Comparison of ENCODE assay signal across 9 cellular contexts in the genomic region with DNA sequence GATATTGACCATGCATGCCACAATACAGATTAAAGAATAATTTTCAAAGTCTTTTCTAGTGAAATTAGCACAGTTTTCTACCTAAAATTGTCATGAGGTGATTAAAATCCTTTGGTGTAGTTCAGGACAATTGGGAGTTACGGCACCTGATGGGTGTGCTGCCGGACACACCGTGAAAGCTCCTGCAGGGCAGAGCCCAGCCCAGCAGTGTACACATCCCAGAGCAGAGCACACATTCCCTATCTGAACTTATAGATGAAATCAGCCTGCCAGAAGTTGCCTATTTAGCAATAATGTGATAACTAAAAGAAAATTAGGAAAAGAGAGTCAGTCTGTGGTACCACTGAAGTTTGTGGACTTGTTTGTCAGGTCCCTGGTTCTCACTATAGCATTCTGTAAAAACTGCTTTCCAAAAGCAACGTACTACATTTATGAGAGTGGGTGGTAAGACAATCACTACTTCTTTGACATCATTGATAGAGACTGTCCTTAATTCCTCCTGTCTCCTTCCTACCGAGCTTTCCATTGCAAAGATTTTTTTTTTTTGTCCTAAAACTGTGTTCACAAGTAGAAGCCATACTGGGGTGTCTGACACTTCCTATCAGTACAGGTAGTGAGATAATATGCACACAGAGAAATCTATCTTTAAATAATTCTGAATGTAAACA. TPM values are rescaled to one million over a fixed set of nuclear protein-coding genes. Genes with fewer than 3 reads are reported as not detected.
A peak's percentile ranks its signal among the peaks of the same experiment; 100 is the strongest.
DNase-seq lines count a peak whose midpoint lies in the region; ATAC-seq and TF ChIP-seq lines count a peak whose summit lies in the region.
"Had no signal": no experiment of that assay in that cellular context is flagged by ENCODE, and none has a peak within 500 bp of the region (broad histone marks: within the 10 kb centered on the region; RNA-seq: fewer than 3 reads in every experiment).

No MANE protein-coding gene starts in this region.

- WGBS in mammary epithelial cell (ENCODE audit: low coverage, missing lambda C conversion rate), result 74% methylated on average over 5 of the region's 5 CpGs
- WGBS in right cardiac atrium, result 62% methylated on average over 5 of the region's 5 CpGs
- WGBS in tibial nerve, 2 donors, result 72 to 73% methylated on average over 5 of the region's 5 CpGs

- H3K9ac ChIP-seq in mammary epithelial cell (ENCODE audit: insufficient read depth, low read length), result no peak overlapping the region

- TF ChIP-seq POLR2A in tibial nerve (IDR thresholded peaks at IDR 0.05), result no peak

- H3K4me3 ChIP-seq in mammary epithelial cell (replicated peaks in 1 of 3; ENCODE audit: insufficient read depth in 1 of 3, low read depth in 2 of 3, low read length in 3 of 3), result no peak overlapping the region
- peak overlapping the region; percentile 14 for H3K4me3 ChIP-seq in right cardiac atrium (ENCODE audit: low read length)
- peak overlapping the region in 2 of 4 donors; percentile 26 to 44 for H3K4me3 ChIP-seq in tibial nerve
- H3K4me3 ChIP-seq: lung had no signal

- H3K27me3 Mint-ChIP-seq in MCF 10A (ENCODE audit: insufficient read depth, unreplicated experiment), result no peaks in the 10 kb centered on the region

- in situ Hi-C loops in mammary epithelial cell (cut with MboI; ENCODE audit: low sequenced_read_pairs in 2 of 2), result no loop called here

- H3K9me3 Mint-ChIP-seq in MCF 10A (ENCODE audit: unreplicated experiment), result no peaks in the 10 kb centered on the region

- H3K4me1 Mint-ChIP-seq in MCF 10A (ENCODE audit: insufficient read depth, unreplicated experiment), result peaks cover 41% of the 10 kb centered on the region

- no peaks in the 10 kb centered on the region for H3K79me2 ChIP-seq in mammary epithelial cell (ENCODE audit: insufficient read depth, low read length)

- no peaks in the 10 kb centered on the region for H3K36me3 Mint-ChIP-seq in MCF 10A (ENCODE audit: insufficient read depth, unreplicated experiment)

- dilution Hi-C loops in mammary epithelial cell (cut with HindIII; ENCODE audit: low sequenced_read_pairs), result no loop called here

- BruUV-seq in MCF 10A (replicated peaks; lab: Mats Ljungman, UMichigan) (no TSS peak), mammary epithelial cell (replicated peaks; lab: Mats Ljungman, UMichigan) (no TSS peak)

- peak in 1 of 2 donors; percentile 47 for ATAC-seq in right cardiac atrium

- H4K20me1 ChIP-seq in mammary epithelial cell (ENCODE audit: insufficient read depth, low read length), result no peaks in the 10 kb centered on the region

- intact Hi-C loops in MCF 10A (cut with micrococcal nuclease) (no loop called here), mammary epithelial cell (cut with micrococcal nuclease) (no loop called here), right cardiac atrium (cut with DNase I) (no loop called here)

- H3K27ac ChIP-seq in mammary epithelial cell (ENCODE audit: insufficient read depth, low read depth, low read length) (no peak overlapping the region), right cardiac atrium (ENCODE audit: low read length) (no peak overlapping the region), tibial nerve (peak overlapping the region in 3 of 4 donors; percentile 40 to 80 (median 47))

- H2AFZ ChIP-seq in mammary epithelial cell (ENCODE audit: low read depth, low read length), result no peak overlapping the region

- no peaks in the 10 kb centered on the region for H3K4me1 ChIP-seq in mammary epithelial cell (ENCODE audit: insufficient read depth, low read length)
- H3K4me1 ChIP-seq in right cardiac atrium (ENCODE audit: control insufficient read depth, insufficient read depth, low read length), result peaks cover 5% of the 10 kb centered on the region
- peaks cover 0 to 7% (median 0%) of the 10 kb centered on the region in 4 donors for H3K4me1 ChIP-seq in tibial nerve

- TF ChIP-seq CTCF in MCF 10A (IDR thresholded peaks at IDR 0.05; ENCODE audit: unreplicated experiment) (no peak), mammary epithelial cell (conservative IDR thresholded peaks at IDR 0.05 in 1 of 2, IDR thresholded peaks at IDR 0.05 in 1 of 2; ENCODE audit: extremely low read depth in 1 of 2, insufficient read depth in 1 of 2, low read depth in 1 of 2, low read length in 2 of 2) (no peak), tibial nerve (IDR thresholded peaks at IDR 0.05) (no peak)

- CTCF ChIA-PET in MCF 10A (lab: Yijun Ruan, JAX), result interaction anchor here (0.6 to 1.4 kb wide), 4 partner anchors 27 to 113 kb away, joined by 3 to 6 read pairs (median 4); no protein-coding TSS in a partner anchor
- CTCF ChIA-PET in mammary epithelial cell (lab: Charles Lee; ENCODE audit: low non-redundant PET), result no interaction called here

- H3K36me3 ChIP-seq in mammary epithelial cell (ENCODE audit: insufficient read depth, low read length) (no peaks in the 10 kb centered on the region), tibial nerve (no peaks in the 10 kb centered on the region)

- peak overlapping the region; percentile 11 for H3K4me3 Mint-ChIP-seq in MCF 10A (ENCODE audit: unreplicated experiment)

- H3K27me3 ChIP-seq in mammary epithelial cell (ENCODE audit: insufficient read depth, low read length) (no peaks in the 10 kb centered on the region), right cardiac atrium (ENCODE audit: control insufficient read depth, insufficient read depth) (no peaks in the 10 kb centered on the region), tibial nerve (no peaks in the 10 kb centered on the region)

- TF ChIP-seq EP300 in tibial nerve (IDR thresholded peaks at IDR 0.05), result no peak

- POLR2A ChIA-PET in MCF 10A (lab: Yijun Ruan, JAX), result no interaction called here

- H3K9me3 ChIP-seq in mammary epithelial cell (replicated peaks; ENCODE audit: insufficient read depth, low read length), result no peaks in the 10 kb centered on the region
- no peaks in the 10 kb centered on the region for H3K9me3 ChIP-seq in right cardiac atrium (ENCODE audit: control insufficient read depth, low read length)
- H3K9me3 ChIP-seq in tibial nerve, result no peaks in the 10 kb centered on the region

- H3K4me2 ChIP-seq in mammary epithelial cell (ENCODE audit: insufficient read depth, low read depth, low read length), result no peak overlapping the region

- DNase-seq in MCF 10A (ENCODE audit: unreplicated experiment) (no peak), mammary epithelial cell (no peak), RPMI8226 (peak; percentile 29), right cardiac atrium (no peak), tibial nerve (ENCODE audit: low spot score in 2 of 2) (no peak), superior temporal gyrus (ENCODE audit: extremely low spot score) (no peak), GM03348 (ENCODE audit: low spot score) (no peak), GM19238 (ENCODE audit: insufficient read length, low spot score) (no peak)

- H3K27ac Mint-ChIP-seq in MCF 10A (ENCODE audit: low read depth, unreplicated experiment), result peak overlapping the region; percentile 25

RNA-seq across cellular contexts. Expression of a gene that starts 3.4 kb away (rescaled TPM):
- total RNA-seq in MCF 10A (2022), result 0.19 TPM in 1 of 2 replicates, not detected in the other
- not detected for total RNA-seq in mammary epithelial cell
- not detected for polyA plus RNA-seq in mammary epithelial cell
- polyA minus RNA-seq in mammary epithelial cell, result not detected
- 1 to 10 TPM; 2.3 to 4.2 (median 3.2) TPM for total RNA-seq in right cardiac atrium
- 1.3 TPM for polyA plus RNA-seq in right cardiac atrium
- 1 to 10 TPM; 3.7 to 9.3 (median 8.1) TPM for total RNA-seq in tibial nerve

Comparison
In these comparisons a context has a peak if more than half of its experiments do, and no peak if none do; other contexts are left out.
1. H3K27ac ChIP-seq: peak in tibial nerve (3 of 4); none in mammary epithelial cell (single experiment) and right cardiac atrium (single experiment).